In genomic region chr11:268716-269145, GRCh38 we compare ENCODE assay signal across 1 cellular context.
TF ChIP-seq lines count a peak whose summit lies in the region.

No MANE protein-coding gene starts in this region.

TF ChIP-seq in GM12878, 131 proteins besides CTCF, POLR2A, EP300 and RAD21:
- TF ChIP-seq TCF12 (IDR thresholded peaks at IDR 0.05; ENCODE audit: low read depth, low read length): peak; percentile 95
- TF ChIP-seq TCF3 (IDR thresholded peaks at IDR 0.05; ENCODE audit: borderline replicate concordance, insufficient read depth, low read depth, low read length): peak; percentile 86
- TF ChIP-seq ZBTB40 (IDR thresholded peaks at IDR 0.05; ENCODE audit: borderline replicate concordance): peak; percentile 18; the same call in 1 of the 2 replicates
- TF ChIP-seq YY1 (IDR thresholded peaks at IDR 0.05; ENCODE audit: low read depth, low read length): 0 out of 2 replicates have a peak, but pooled peaks have one; percentile 10
- 0 out of 2 replicates have a peak, but pooled peaks have one; percentile 20 for TF ChIP-seq CBFB (IDR thresholded peaks at IDR 0.05; ENCODE audit: low read depth)
- TF ChIP-seq SP1 (IDR thresholded peaks at IDR 0.05; ENCODE audit: low read depth, low read length): peak; percentile 40
- TF ChIP-seq MEF2A (IDR thresholded peaks at IDR 0.05; ENCODE audit: insufficient read depth, low read depth, low read length): peak; percentile 34; the same call in 1 of the 2 replicates
- 0 out of 2 replicates have a peak, but pooled peaks have one; percentile 47 for TF ChIP-seq PAX5 (IDR thresholded peaks at IDR 0.05; ENCODE audit: borderline replicate concordance, low read depth, low read length)
- TF ChIP-seq NKRF (conservative IDR thresholded peaks at IDR 0.05): peak; percentile 59
- peak; percentile 53; the same call in 1 of the 2 replicates for TF ChIP-seq BCL11A (IDR thresholded peaks at IDR 0.05; ENCODE audit: low read depth, low read length)
- TF ChIP-seq PBX3 (IDR thresholded peaks at IDR 0.05; ENCODE audit: insufficient replicate concordance, low read depth, low read length): peak; percentile 53
- TF ChIP-seq LARP7 (IDR thresholded peaks at IDR 0.05): 0 out of 2 replicates have a peak, but pooled peaks have one; percentile 29
- TF ChIP-seq HDGF (IDR thresholded peaks at IDR 0.05): 0 out of 2 replicates have a peak, but pooled peaks have one; percentile 40
- peak; percentile 86 for TF ChIP-seq RUNX3 (IDR thresholded peaks at IDR 0.05; ENCODE audit: low read length)
- TF ChIP-seq MLLT1 (IDR thresholded peaks at IDR 0.05): 0 out of 2 replicates have a peak, but pooled peaks have one; percentile 27
- TF ChIP-seq NR2F1 (conservative IDR thresholded peaks at IDR 0.05): peak; percentile 44; the same call in 1 of the 2 replicates
- peak; percentile 14; the same call in 1 of the 2 replicates for TF ChIP-seq ZNF687 (IDR thresholded peaks at IDR 0.05)
- peak; percentile 88; the same call in 1 of the 2 replicates for TF ChIP-seq SMARCA5 (IDR thresholded peaks at IDR 0.05)
- TF ChIP-seq GATAD2B (conservative IDR thresholded peaks at IDR 0.05; ENCODE audit: low read depth): peak; percentile 52; the same call in 1 of the 2 replicates
- 0 out of 2 replicates have a peak, but pooled peaks have one; percentile 30 for TF ChIP-seq ZNF217 (IDR thresholded peaks at IDR 0.05)
